Comparison of ENCODE assay signal across 1 cellular context in the genomic region with DNA sequence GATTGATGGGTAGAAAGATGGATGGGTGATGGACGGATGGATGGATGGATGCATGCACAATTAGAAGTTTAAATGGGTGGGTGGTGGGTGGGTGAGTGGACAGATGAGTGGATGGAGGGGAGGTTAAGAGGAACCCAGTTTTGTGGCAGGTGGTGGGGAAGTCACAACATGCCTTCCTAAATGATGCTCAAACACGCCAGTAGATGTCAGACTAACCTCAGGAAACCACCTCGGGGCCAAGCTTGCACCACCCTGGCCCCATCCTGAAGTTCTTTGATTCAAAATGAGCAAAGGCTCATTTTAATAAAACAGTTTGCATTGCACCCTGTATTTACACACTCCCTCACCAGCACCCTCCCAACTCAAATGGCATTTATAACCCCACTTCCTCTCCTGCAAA.
A peak's percentile ranks its signal among the peaks of the same experiment; 100 is the strongest.
TF ChIP-seq lines count a peak whose summit lies in the region.

No MANE protein-coding gene starts in this region.

TF ChIP-seq in K562, 482 proteins besides CTCF, POLR2A, EP300 and RAD21 (continued from another document):
- TF ChIP-seq CC2D1A (IDR thresholded peaks at IDR 0.05): 0 out of 2 replicates have a peak, but pooled peaks have one; percentile 15
- TF ChIP-seq ZEB2 (IDR thresholded peaks at IDR 0.05): no peak
- TF ChIP-seq SP1 (CRISPR knock-in tag; IDR thresholded peaks at IDR 0.05): no peak
- TF ChIP-seq MCM7 (IDR thresholded peaks at IDR 0.05): no peak
- TF ChIP-seq TEAD2 (tag; IDR thresholded peaks at IDR 0.05): no peak
- TF ChIP-seq SREBF2 (CRISPR knock-in tag; IDR thresholded peaks at IDR 0.05): no peak
- TF ChIP-seq TCF7 (IDR thresholded peaks at IDR 0.05; ENCODE audit: borderline replicate concordance): no peak
- TF ChIP-seq TOE1 (IDR thresholded peaks at IDR 0.05; ENCODE audit: borderline replicate concordance): no peak
- no peak for TF ChIP-seq TOE1 (CRISPR knock-in tag; IDR thresholded peaks at IDR 0.05; ENCODE audit: borderline replicate concordance, low read depth)
- TF ChIP-seq BRCA1 (IDR thresholded peaks at IDR 0.05): no peak
- TF ChIP-seq BRCA1 (CRISPR knock-in tag; IDR thresholded peaks at IDR 0.05): no peak
- TF ChIP-seq ZC3H8 (IDR thresholded peaks at IDR 0.05): no peak
- no peak for TF ChIP-seq MYBL2 (IDR thresholded peaks at IDR 0.05; ENCODE audit: low read depth)
- TF ChIP-seq MYBL2 (CRISPR knock-in tag; IDR thresholded peaks at IDR 0.05; ENCODE audit: borderline replicate concordance): no peak
- TF ChIP-seq ESRRB (CRISPR knock-in tag; IDR thresholded peaks at IDR 0.05; ENCODE audit: borderline replicate concordance): no peak
- no peak for TF ChIP-seq POLR2AphosphoS2 (IDR thresholded peaks at IDR 0.05; ENCODE audit: low read length)
- TF ChIP-seq NRF1 (conservative IDR thresholded peaks at IDR 0.05 in 1 of 2, IDR thresholded peaks at IDR 0.05 in 1 of 2): no peak
- no peak for TF ChIP-seq PCBP2 (IDR thresholded peaks at IDR 0.05; ENCODE audit: low read depth, low read length, poor library complexity, severe bottlenecking)
- no peak for TF ChIP-seq COPS2 (conservative IDR thresholded peaks at IDR 0.05)
- no peak for TF ChIP-seq YY1 (IDR thresholded peaks at IDR 0.05; ENCODE audit: borderline replicate concordance in 1 of 3, control insufficient read depth in 1 of 3, extremely low read depth in 1 of 3, insufficient read depth in 3 of 3, insufficient read length in 1 of 3, insufficient replicate concordance in 2 of 3, low read depth in 1 of 3, low read length in 2 of 3)
- TF ChIP-seq, protein P1, sequence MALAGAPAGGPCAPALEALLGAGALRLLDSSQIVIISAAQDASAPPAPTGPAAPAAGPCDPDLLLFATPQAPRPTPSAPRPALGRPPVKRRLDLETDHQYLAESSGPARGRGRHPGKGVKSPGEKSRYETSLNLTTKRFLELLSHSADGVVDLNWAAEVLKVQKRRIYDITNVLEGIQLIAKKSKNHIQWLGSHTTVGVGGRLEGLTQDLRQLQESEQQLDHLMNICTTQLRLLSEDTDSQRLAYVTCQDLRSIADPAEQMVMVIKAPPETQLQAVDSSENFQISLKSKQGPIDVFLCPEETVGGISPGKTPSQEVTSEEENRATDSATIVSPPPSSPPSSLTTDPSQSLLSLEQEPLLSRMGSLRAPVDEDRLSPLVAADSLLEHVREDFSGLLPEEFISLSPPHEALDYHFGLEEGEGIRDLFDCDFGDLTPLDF (CRISPR knock-in tag; IDR thresholded peaks at IDR 0.05): no peak
- TF ChIP-seq HNRNPUL1 (IDR thresholded peaks at IDR 0.05; ENCODE audit: low read length): no peak
- no peak for TF ChIP-seq TEAD1 (CRISPR knock-in tag; IDR thresholded peaks at IDR 0.05)
- TF ChIP-seq NR2F6 (CRISPR knock-in tag; IDR thresholded peaks at IDR 0.05): no peak
- TF ChIP-seq MAFG (tag; conservative IDR thresholded peaks at IDR 0.05): no peak
- TF ChIP-seq SRF (CRISPR knock-in tag; IDR thresholded peaks at IDR 0.05): peak in 1 of 2 experiments; percentile 50; a peak in 1 of 4 replicates
- 0 out of 2 replicates have a peak, but pooled peaks have one; percentile 24 for TF ChIP-seq SPI1 (IDR thresholded peaks at IDR 0.05; ENCODE audit: borderline replicate concordance, low read depth, low read length)
- TF ChIP-seq MTA1 (IDR thresholded peaks at IDR 0.05; ENCODE audit: borderline replicate concordance): no peak
- TF ChIP-seq MEF2A (IDR thresholded peaks at IDR 0.05; ENCODE audit: control insufficient read depth, low read depth, low read length): no peak
- no peak for TF ChIP-seq SLC30A9 (CRISPR knock-in tag; IDR thresholded peaks at IDR 0.05)
- TF ChIP-seq, protein P2, sequence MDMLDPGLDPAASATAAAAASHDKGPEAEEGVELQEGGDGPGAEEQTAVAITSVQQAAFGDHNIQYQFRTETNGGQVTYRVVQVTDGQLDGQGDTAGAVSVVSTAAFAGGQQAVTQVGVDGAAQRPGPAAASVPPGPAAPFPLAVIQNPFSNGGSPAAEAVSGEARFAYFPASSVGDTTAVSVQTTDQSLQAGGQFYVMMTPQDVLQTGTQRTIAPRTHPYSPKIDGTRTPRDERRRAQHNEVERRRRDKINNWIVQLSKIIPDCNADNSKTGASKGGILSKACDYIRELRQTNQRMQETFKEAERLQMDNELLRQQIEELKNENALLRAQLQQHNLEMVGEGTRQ (CRISPR knock-in tag; IDR thresholded peaks at IDR 0.05): no peak
- no peak for TF ChIP-seq NCOA4 (IDR thresholded peaks at IDR 0.05; ENCODE audit: partially characterized antibody)
- TF ChIP-seq NFYB (IDR thresholded peaks at IDR 0.05; ENCODE audit: extremely low read depth, insufficient read length): no peak
- TF ChIP-seq RBM22 (IDR thresholded peaks at IDR 0.05; ENCODE audit: low read depth, low read length, poor library complexity, severe bottlenecking): no peak
- TF ChIP-seq SFPQ (IDR thresholded peaks at IDR 0.05; ENCODE audit: low read depth, low read length): no peak
- no peak for TF ChIP-seq GATA2 (CRISPR knock-in tag; IDR thresholded peaks at IDR 0.05)
- TF ChIP-seq FOS (IDR thresholded peaks at IDR 0.05; ENCODE audit: extremely low read depth, insufficient read length): no peak
- no peak for TF ChIP-seq ETS1 (conservative IDR thresholded peaks at IDR 0.05; ENCODE audit: control insufficient read depth, low read depth, low read length)
- no peak for TF ChIP-seq NR1H2 (CRISPR knock-in tag; IDR thresholded peaks at IDR 0.05)
- TF ChIP-seq TEAD4 (IDR thresholded peaks at IDR 0.05; ENCODE audit: low read length): no peak
- no peak for TF ChIP-seq TEAD4 (CRISPR knock-in tag; IDR thresholded peaks at IDR 0.05; ENCODE audit: borderline replicate concordance)
- TF ChIP-seq ZBTB5 (IDR thresholded peaks at IDR 0.05): no peak
- TF ChIP-seq, protein P3, sequence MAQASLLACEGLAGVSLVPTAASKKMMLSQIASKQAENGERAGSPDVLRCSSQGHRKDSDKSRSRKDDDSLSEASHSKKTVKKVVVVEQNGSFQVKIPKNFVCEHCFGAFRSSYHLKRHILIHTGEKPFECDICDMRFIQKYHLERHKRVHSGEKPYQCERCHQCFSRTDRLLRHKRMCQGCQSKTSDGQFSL (CRISPR knock-in tag; IDR thresholded peaks at IDR 0.05): no peak
- TF ChIP-seq, protein P3 (tag; IDR thresholded peaks at IDR 0.05): no peak
- no peak for TF ChIP-seq SMAD1 (IDR thresholded peaks at IDR 0.05; ENCODE audit: low read depth, low read length, partially characterized antibody)
- no peak for TF ChIP-seq TBP (optimal IDR thresholded peaks at IDR 0.05; ENCODE audit: low read depth, low read length)
- TF ChIP-seq SAFB2 (IDR thresholded peaks at IDR 0.05; ENCODE audit: borderline replicate concordance, low read depth, low read length, severe bottlenecking): no peak
